23 cellular contexts compared by ENCODE assay signal in genomic region chr1:18062180-18062579, GRCh38. TPM values are rescaled to one million over a fixed set of nuclear protein-coding genes. Genes with fewer than 3 reads are reported as not detected.
"Had no signal": no experiment of that assay in that cellular context is flagged by ENCODE, and none has a peak within 500 bp of the region (broad histone marks: within the 10 kb centered on the region; RNA-seq: fewer than 3 reads in every experiment).

No MANE protein-coding gene starts in this region.

- H3K36me3 Mint-ChIP-seq: natural killer cell treated with Interleukin-12 subunit alpha and Interleukin-12 subunit beta and Interleukin-15 and Interleukin-18, amount 100 ng/mL, for 72 hours had no signal

- DNase-seq: activated CD4-positive, alpha-beta T cell treated with anti-CD3 and anti-CD28 coated beads, Interleukin-2, amount 50 U/mL, for 1 hour; activated CD4-positive, CD25-positive, alpha-beta regulatory T cell; activated CD8-positive, alpha-beta memory T cell treated with anti-CD3 and anti-CD28 coated beads for 24 hours; activated naive CD4-positive, alpha-beta T cell treated with anti-CD3 and anti-CD28 coated beads for 36 hours; activated naive CD8-positive, alpha-beta T cell treated with anti-CD3 and anti-CD28 coated beads, Interleukin-2, amount 50 U/mL, for 24 hours; aorta; cerebellar nuclear complex; effector memory CD8-positive, alpha-beta T cell; gastrocnemius medialis; heart right ventricle; left ventricle myocardium inferior; mesenchymal stem cell; psoas muscle; stimulated activated CD4-positive, alpha-beta T cell treated with anti-CD3 and anti-CD28 coated beads, Interleukin-1b, Interleukin-23, amount 100 ng/mL, for 48 hours; stimulated activated naive CD8-positive, alpha-beta T cell treated with anti-CD3 and anti-CD28 coated beads, Interleukin-15, amount 100 ng/mL, for 72 hours; T-helper 2 cell; upper lobe of left lung had no signal

- H3K9me3 Mint-ChIP-seq: activated naive CD4-positive, alpha-beta T cell treated with anti-CD3 and anti-CD28 coated beads for 36 hours had no signal

- H3K27ac ChIP-seq: gastrocnemius medialis, heart right ventricle, left ventricle myocardium inferior, psoas muscle, upper lobe of left lung had no signal

- H3K9me3 ChIP-seq: gastrocnemius medialis, psoas muscle had no signal

- ATAC-seq: activated naive CD8-positive, alpha-beta T cell treated with anti-CD3 and anti-CD28 coated beads, Interleukin-2, amount 50 U/mL, for 24 hours; activated T-helper 17 cell treated with anti-CD3 and anti-CD28 coated beads, Interleukin-2, amount 50 U/mL, for 72 hours; effector memory CD8-positive, alpha-beta T cell; gastrocnemius medialis; heart right ventricle; natural killer cell treated with Interleukin-12 subunit alpha and Interleukin-12 subunit beta and Interleukin-15 and Interleukin-18, amount 100 ng/mL, for 72 hours; psoas muscle; sciatic nerve; stimulated activated naive CD8-positive, alpha-beta T cell treated with anti-CD3 and anti-CD28 coated beads, Interleukin-15, amount 100 ng/mL, for 72 hours had no signal

- H3K4me3 ChIP-seq: gastrocnemius medialis, heart right ventricle, left ventricle myocardium inferior, psoas muscle, upper lobe of left lung had no signal

- H3K27me3 ChIP-seq: upper lobe of left lung had no signal

- H3K4me1 ChIP-seq: gastrocnemius medialis, heart right ventricle, left ventricle myocardium inferior, psoas muscle, upper lobe of left lung had no signal

- H3K27ac Mint-ChIP-seq: activated naive CD4-positive, alpha-beta T cell treated with anti-CD3 and anti-CD28 coated beads for 36 hours; activated naive CD8-positive, alpha-beta T cell treated with anti-CD3 and anti-CD28 coated beads, Interleukin-2, amount 50 U/mL, for 24 hours; activated T-helper 17 cell treated with anti-CD3 and anti-CD28 coated beads, Interleukin-2, amount 50 U/mL, for 72 hours; dendritic cell treated with granulocyte-macrophage colony-stimulating factor and Interleukin-4, amounts not matched to agents 40 ng/mL and 50 ng/mL, for 4 days; effector memory CD8-positive, alpha-beta T cell; natural killer cell treated with Interleukin-12 subunit alpha and Interleukin-12 subunit beta and Interleukin-15 and Interleukin-18, amount 100 ng/mL, for 72 hours; stimulated activated naive CD8-positive, alpha-beta T cell treated with anti-CD3 and anti-CD28 coated beads, Interleukin-15, amount 100 ng/mL, for 72 hours had no signal

- H3K4me1 Mint-ChIP-seq: activated naive CD8-positive, alpha-beta T cell treated with anti-CD3 and anti-CD28 coated beads, Interleukin-2, amount 50 U/mL, for 24 hours; activated T-helper 17 cell treated with anti-CD3 and anti-CD28 coated beads, Interleukin-2, amount 50 U/mL, for 72 hours; stimulated activated naive CD8-positive, alpha-beta T cell treated with anti-CD3 and anti-CD28 coated beads, Interleukin-15, amount 100 ng/mL, for 72 hours had no signal

- H3K36me3 ChIP-seq: gastrocnemius medialis, heart right ventricle, left ventricle myocardium inferior, upper lobe of left lung had no signal

- H3K4me3 Mint-ChIP-seq: activated naive CD4-positive, alpha-beta T cell treated with anti-CD3 and anti-CD28 coated beads for 36 hours; activated naive CD8-positive, alpha-beta T cell treated with anti-CD3 and anti-CD28 coated beads, Interleukin-2, amount 50 U/mL, for 24 hours; activated T-helper 17 cell treated with anti-CD3 and anti-CD28 coated beads, Interleukin-2, amount 50 U/mL, for 72 hours; dendritic cell treated with granulocyte-macrophage colony-stimulating factor and Interleukin-4, amounts not matched to agents 40 ng/mL and 50 ng/mL, for 4 days; effector memory CD8-positive, alpha-beta T cell; natural killer cell treated with Interleukin-12 subunit alpha and Interleukin-12 subunit beta and Interleukin-15 and Interleukin-18, amount 100 ng/mL, for 72 hours; stimulated activated naive CD8-positive, alpha-beta T cell treated with anti-CD3 and anti-CD28 coated beads, Interleukin-15, amount 100 ng/mL, for 72 hours had no signal

RNA-seq across cellular contexts. Expression of gene IGSF21, which starts 45.4 kb away (rescaled TPM):
- total RNA-seq: activated naive CD4-positive, alpha-beta T cell treated with anti-CD3 and anti-CD28 coated beads for 36 hours; activated T-helper 17 cell treated with anti-CD3 and anti-CD28 coated beads, Interleukin-2, amount 50 U/mL, for 72 hours; epithelial cell of proximal tubule; natural killer cell treated with Interleukin-12 subunit alpha and Interleukin-12 subunit beta and Interleukin-15 and Interleukin-18, amount 100 ng/mL, for 72 hours; osteoblast had no signal
